In genomic region chr9:5428794-5429528, GRCh38 we compare ENCODE assay signal across 21 cellular contexts. TPM values are rescaled to one million over a fixed set of nuclear protein-coding genes. Genes with fewer than 3 reads are reported as not detected.
DNase-seq lines count a peak whose midpoint lies in the region; TF ChIP-seq lines count a peak whose summit lies in the region.
"Had no signal": no experiment of that assay in that cellular context is flagged by ENCODE, and none has a peak within 500 bp of the region (broad histone marks: within the 10 kb centered on the region; RNA-seq: fewer than 3 reads in every experiment).

No MANE protein-coding gene starts in this region.

- POLR2A ChIA-PET in HEK293 (lab: Yijun Ruan, JAX), result no interaction called here

- H3K4me3 ChIP-seq in GM06990 (replicated peaks; ENCODE audit: low read depth, low read length) (no peak overlapping the region), HEK293 (ENCODE audit: low read depth, low read length) (no peak overlapping the region), neuronal stem cell (ENCODE audit: low read length in 2 of 2) (no peak overlapping the region)
- H3K4me3 ChIP-seq: colonic mucosa, heart right ventricle, SK-N-MC, skin epidermis, transverse colon had no signal

- H2BK15ac ChIP-seq in neuronal stem cell (ENCODE audit: low read length), result no peak overlapping the region

- WGBS in neuronal stem cell (ENCODE audit: extremely low coverage in 2 of 2, insufficient read length in 2 of 2, insufficient replicate concordance in 1 of 2), 2 donors, result no CpG with 5 or more reads among the region's 2 CpGs

- peaks cover 22% of the 10 kb centered on the region for H3K9me3 Mint-ChIP-seq in nephron progenitor cell
- H3K9me3 Mint-ChIP-seq: activated naive CD4-positive, alpha-beta T cell treated with anti-CD3 and anti-CD28 coated beads, Interleukin-2, amount 50 U/mL, for 72 hours; WTC11 had no signal

- H4K8ac ChIP-seq in neuronal stem cell (ENCODE audit: low read depth, low read length), result no peak overlapping the region

- H4K91ac ChIP-seq in neuronal stem cell (ENCODE audit: low read depth, low read length, poor library complexity), result no peak overlapping the region

- no peak overlapping the region for H2BK12ac ChIP-seq in neuronal stem cell (ENCODE audit: low read length)

- no peak overlapping the region for H3K18ac ChIP-seq in neuronal stem cell (ENCODE audit: low read length)

- H3K27me3 ChIP-seq in GM06990 (replicated peaks; ENCODE audit: control insufficient read depth, insufficient read depth, low read length), result no peaks in the 10 kb centered on the region
- no peaks in the 10 kb centered on the region for H3K27me3 ChIP-seq in neuronal stem cell (ENCODE audit: control insufficient read depth in 3 of 3, insufficient read depth in 3 of 3, low read depth in 1 of 3, low read length in 3 of 3)
- H3K27me3 ChIP-seq: colonic mucosa, heart right ventricle, neutrophil, transverse colon had no signal

- H2AFZ ChIP-seq in neuronal stem cell (ENCODE audit: low read length), result no peak overlapping the region

- no peak overlapping the region for H3K23ac ChIP-seq in neuronal stem cell (ENCODE audit: low read depth, low read length, poor library complexity)

- no peaks in the 10 kb centered on the region for H3K79me1 ChIP-seq in neuronal stem cell (ENCODE audit: low read depth, low read length)

- peaks cover 5% of the 10 kb centered on the region for H3K27me3 Mint-ChIP-seq in nephron progenitor cell (ENCODE audit: low read depth, poor library complexity)

- no peak overlapping the region for H3K27ac ChIP-seq in HEK293 (ENCODE audit: extremely low read depth, low read depth, low read length)
- H3K27ac ChIP-seq in caudate nucleus (ENCODE audit: low read depth, low read length), result peak overlapping the region; percentile 92
- H3K27ac ChIP-seq in neuronal stem cell (replicated peaks; ENCODE audit: low read length), result no peak overlapping the region
- H3K27ac ChIP-seq: colonic mucosa, heart right ventricle, neutrophil, SK-N-MC, skin epidermis, transverse colon had no signal

- H3K14ac ChIP-seq in neuronal stem cell (ENCODE audit: low read length), result no peak overlapping the region

- peaks cover 37% of the 10 kb centered on the region for H3K36me3 Mint-ChIP-seq in nephron progenitor cell (ENCODE audit: low read depth)

- H3K4me3 Mint-ChIP-seq in nephron progenitor cell, result no peak overlapping the region
- H3K4me3 Mint-ChIP-seq: WTC11 had no signal

- peak; percentile 4 for TF ChIP-seq CTCF in GM06990 (IDR thresholded peaks at IDR 0.05; ENCODE audit: insufficient read depth, low read length, poor library complexity, severe bottlenecking)
- TF ChIP-seq CTCF in HEK293 (tag by site-specific recombination; IDR thresholded peaks at IDR 0.05), result no peak
- no peak for TF ChIP-seq CTCF in nephron progenitor cell (IDR thresholded peaks at IDR 0.05)

- H2AK5ac ChIP-seq in neuronal stem cell (ENCODE audit: low read depth, low read length), result no peak overlapping the region

- H3K9me3 ChIP-seq in HEK293 (ENCODE audit: control insufficient read depth, insufficient read depth, low read depth, low read length) (no peaks in the 10 kb centered on the region), neuronal stem cell (replicated peaks in 1 of 2; ENCODE audit: control insufficient read depth in 2 of 2, insufficient read depth in 1 of 2, low read depth in 1 of 2, low read length in 2 of 2) (peaks cover 0 to 2% of the 10 kb centered on the region in 2 donors)
- H3K9me3 ChIP-seq: Caco-2, colonic mucosa, heart right ventricle, neutrophil, transverse colon had no signal

- H3K27ac Mint-ChIP-seq in nephron progenitor cell, result peak overlapping the region; percentile 78
- H3K27ac Mint-ChIP-seq: activated naive CD4-positive, alpha-beta T cell treated with anti-CD3 and anti-CD28 coated beads, Interleukin-2, amount 50 U/mL, for 72 hours; WTC11 had no signal

- H3K4me1 Mint-ChIP-seq in nephron progenitor cell, result no peaks in the 10 kb centered on the region
- H3K4me1 Mint-ChIP-seq: WTC11 had no signal

- in situ Hi-C loops in KBM-7 (cut with MboI; ENCODE audit: low pct_unique_long_range_greater_than_20kb, low sequenced_read_pairs), result loop anchor here (25.0 kb wide), 1 partner anchor 667 kb away; no protein-coding TSS in a partner anchor

- H3K4ac ChIP-seq in neuronal stem cell (ENCODE audit: low read length), result no peak overlapping the region

- H3K9ac ChIP-seq in neuronal stem cell (ENCODE audit: low read depth, low read length, poor library complexity), result no peak overlapping the region

- H3K36me3 ChIP-seq in GM06990 (ENCODE audit: control insufficient read depth, insufficient read depth, low read length) (peaks cover 2% of the 10 kb centered on the region), HEK293 (ENCODE audit: control insufficient read depth in 2 of 2, insufficient read depth in 1 of 2, low read length in 2 of 2) (peaks cover 0 to 31% of the 10 kb centered on the region in 2 experiments; a peak in 2 of 3 replicates), neuronal stem cell (replicated peaks in 1 of 2; ENCODE audit: control insufficient read depth in 2 of 2, insufficient read depth in 2 of 2, low read length in 2 of 2) (peaks cover 4 to 18% of the 10 kb centered on the region in 2 donors)
- H3K36me3 ChIP-seq: colonic mucosa, transverse colon had no signal

- no peak overlapping the region for H2BK5ac ChIP-seq in neuronal stem cell (ENCODE audit: low read length)

- DNase-seq in GM06990 (ENCODE audit: extremely low read depth, insufficient read length) (no peak), caudate nucleus (lab: John Stamatoyannopoulos, UW) (no peak), nephron progenitor cell (no peak), SHP77 (lab: John Stamatoyannopoulos, UW) (no peak), neuronal stem cell (ENCODE audit: low spot score) (no peak), KBM-7 (no peak)
- DNase-seq: activated CD4-positive, alpha-beta T cell treated with anti-CD3 and anti-CD28 coated beads, Interleukin-2, amount 50 U/mL, for 48 hours; activated T-cell treated with anti-CD3 and anti-CD28 coated beads for 4 hours; Caco-2; colonic mucosa; heart right ventricle; NCI-H1930; stimulated activated naive CD8-positive, alpha-beta T cell treated with anti-CD3 and anti-CD28 coated beads, Interleukin-15, Interleukin-2, amounts not matched to agents 100 U/mL and 50 U/mL, for 24 hours; T-helper 9 cell; transverse colon had no signal

- CTCF ChIA-PET in HEK293 (lab: Yijun Ruan, JAX), result interaction anchor here (0.6 to 2.0 kb wide), 6 partner anchors 161 to 298 kb away, joined by 3 to 8 read pairs (median 4); partner anchors contain the start of gene INSL6

- H2BK120ac ChIP-seq in neuronal stem cell (ENCODE audit: low read depth, low read length), result no peak overlapping the region

- H3K4me1 ChIP-seq in HEK293 (ENCODE audit: control insufficient read depth, insufficient read depth, low read length), result no peaks in the 10 kb centered on the region
- H3K4me1 ChIP-seq in neuronal stem cell (ENCODE audit: control insufficient read depth in 2 of 2, insufficient read depth in 1 of 2, low read depth in 1 of 2, low read length in 2 of 2), result no peaks in the 10 kb centered on the region
- H3K4me1 ChIP-seq: Caco-2, colonic mucosa, heart right ventricle had no signal

- H3K4me2 ChIP-seq in neuronal stem cell (ENCODE audit: insufficient read depth, low read length, poor library complexity, severe bottlenecking), result no peak overlapping the region

TF ChIP-seq in HEK293, 187 proteins besides CTCF, POLR2A, EP300 and RAD21:
- TF ChIP-seq GLIS1 (tag by site-specific recombination; IDR thresholded peaks at IDR 0.05) (0 out of 2 replicates have a peak, but pooled peaks have one; percentile 25), ZNF416 (tag by site-specific recombination; IDR thresholded peaks at IDR 0.05) (no peak)

RNA-seq across cellular contexts. Expression of gene PLGRKT, which starts 8.8 kb away (rescaled TPM):
- polyA plus RNA-seq in neuronal stem cell (2013, experiment 1 of 2), result 38.1 TPM
- polyA plus RNA-seq in neuronal stem cell (2013, experiment 2 of 2), result 39.9 TPM

RNA-seq across cellular contexts. Expression of gene CD274, which starts 21.4 kb away (rescaled TPM):
- polyA plus RNA-seq in neuronal stem cell (2013, experiment 1 of 2), result 0.06 TPM
- polyA plus RNA-seq in neuronal stem cell (2013, experiment 2 of 2), result 0.06 TPM
